Comparison of ENCODE assay signal across 8 cellular contexts in genomic region chr17:74776044-74776962, GRCh38. TPM values are rescaled to one million over a fixed set of nuclear protein-coding genes. Genes with fewer than 3 reads are reported as not detected.
DNase-seq lines count a peak whose midpoint lies in the region; TF ChIP-seq lines count a peak whose summit lies in the region.

TSS of gene NAT9 (minus strand) at chr17:74776345. CDS start at chr17:74775698, 647 bp downstream.

- TF ChIP-seq CTCF in HFF-Myc (IDR thresholded peaks at IDR 0.05; ENCODE audit: low read depth, low read length, missing control alignments) (no peak), NB4 (IDR thresholded peaks at IDR 0.05; ENCODE audit: low read depth, low read length) (no peak)

- H3K27ac ChIP-seq in substantia nigra (ENCODE audit: low read depth, low read length, poor library complexity, severe bottlenecking), result peak within 1 kb of the TSS; percentile 77

- peak within 1 kb of the TSS; percentile 100 for H3K4me3 Mint-ChIP-seq in activated naive CD4-positive, alpha-beta T cell treated with anti-CD3 and anti-CD28 coated beads for 36 hours

- peak; percentile 60 for TF ChIP-seq POLR2A in NB4 (IDR thresholded peaks at IDR 0.05; ENCODE audit: extremely low read depth, insufficient read length)

- H3K4me3 ChIP-seq in HFF-Myc (replicated peaks; ENCODE audit: low read depth, low read length) (peak within 1 kb of the TSS; percentile 92), NB4 (ENCODE audit: low read depth, low read length) (peak within 1 kb of the TSS; percentile 98)

- peaks cover 62% of the 10 kb centered on the region for H3K4me1 Mint-ChIP-seq in activated naive CD4-positive, alpha-beta T cell treated with anti-CD3 and anti-CD28 coated beads for 36 hours (ENCODE audit: low read depth)

- CTCF ChIA-PET in activated naive CD4-positive, alpha-beta T cell treated with anti-CD3 and anti-CD28 coated beads for 36 hours (lab: Charles Lee), result interaction anchor here (0.8 to 4.2 kb wide), 11 partner anchors 9 to 186 kb away, joined by 3 to 41 read pairs (median 5); partner anchors contain the start of gene RAB37

- H3K27ac Mint-ChIP-seq in activated naive CD4-positive, alpha-beta T cell treated with anti-CD3 and anti-CD28 coated beads for 36 hours, result peak within 1 kb of the TSS; percentile 89

- no peaks in the 10 kb centered on the region for H3K9me3 Mint-ChIP-seq in activated naive CD4-positive, alpha-beta T cell treated with anti-CD3 and anti-CD28 coated beads for 36 hours

- peaks cover 17% of the 10 kb centered on the region for H3K36me3 Mint-ChIP-seq in activated naive CD4-positive, alpha-beta T cell treated with anti-CD3 and anti-CD28 coated beads for 36 hours (ENCODE audit: low read depth)

- DNase-seq in GF-D8 (lab: John Stamatoyannopoulos, UW) (peak; percentile 81), HFF-Myc (ENCODE audit: extremely low read depth, low read depth) (peak; percentile 68), NB4 (ENCODE audit: low read depth) (peak; percentile 97), SK-N-DZ (ENCODE audit: low spot score) (peak; percentile 97), germinal center (ENCODE audit: low spot score) (peak; percentile 100), non-pigmented ciliary epithelial cell (ENCODE audit: low read depth) (peak; percentile 65), substantia nigra (lab: John Stamatoyannopoulos, UW) (peak; percentile 47 to 96 (median 92))
- DNase-seq in activated naive CD4-positive, alpha-beta T cell treated with anti-CD3 and anti-CD28 coated beads for 36 hours, result peak; percentile 98

- intact Hi-C loops in activated naive CD4-positive, alpha-beta T cell treated with anti-CD3 and anti-CD28 coated beads for 36 hours (cut with micrococcal nuclease), result loop anchor here (1.0 to 5.0 kb wide), 2 partner anchors 28 to 96 kb away; partner anchors contain the start of genes FDXR and NHERF1

- H3K27me3 Mint-ChIP-seq in activated naive CD4-positive, alpha-beta T cell treated with anti-CD3 and anti-CD28 coated beads for 36 hours (ENCODE audit: low read depth), result no peaks in the 10 kb centered on the region

RNA-seq across cellular contexts. Expression of gene NAT9, which starts in this region (rescaled TPM):
- polyA plus RNA-seq in SK-N-DZ (2014; cell fraction: cytosol; rRNA removed), result 71.2 and 88.7 TPM in 2 replicates
- 564 and 609 TPM in 2 replicates for polyA plus RNA-seq in SK-N-DZ (2014; cell fraction: nucleus; rRNA removed)
- total RNA-seq in activated naive CD4-positive, alpha-beta T cell treated with anti-CD3 and anti-CD28 coated beads for 36 hours, result 10 to 100 TPM; 42.1 to 43.9 TPM

Comparison
In these comparisons a context has a peak if more than half of its experiments do, and no peak if none do; other contexts are left out.
1. Peak in every context shown above with its lines: DNase-seq, H3K4me3 ChIP-seq and H3K27ac ChIP-seq.